Comparison of ENCODE assay signal across 22 cellular contexts in genomic region chr7:16034353-16034752, GRCh38.
A peak's percentile ranks its signal among the peaks of the same experiment; 100 is the strongest.
DNase-seq lines count a peak whose midpoint lies in the region; ATAC-seq and TF ChIP-seq lines count a peak whose summit lies in the region.
"Had no signal": no experiment of that assay in that cellular context is flagged by ENCODE, and none has a peak within 500 bp of the region (broad histone marks: within the 10 kb centered on the region; RNA-seq: fewer than 3 reads in every experiment).

No MANE protein-coding gene starts in this region.

- H3K4me3 ChIP-seq in brain microvascular endothelial cell (ENCODE audit: low read depth, low read length), result no peak overlapping the region
- no peak overlapping the region for H3K4me3 ChIP-seq in foreskin fibroblast (ENCODE audit: low read depth in 1 of 2, low read length in 2 of 2)
- H3K4me3 ChIP-seq: SJCRH30 had no signal

- no peak for ATAC-seq in HG02885 (IDR thresholded peaks at IDR 0.05; ENCODE audit: poor library complexity, unreplicated experiment)
- no peak for ATAC-seq in HG02588 (IDR thresholded peaks at IDR 0.05; ENCODE audit: unreplicated experiment)
- no peak for ATAC-seq in HG02642 (IDR thresholded peaks at IDR 0.05; ENCODE audit: poor library complexity, unreplicated experiment)
- ATAC-seq: left cardiac atrium had no signal

- no peaks in the 10 kb centered on the region for H3K36me3 ChIP-seq in brain microvascular endothelial cell (replicated peaks)
- H3K36me3 ChIP-seq: SJCRH30 had no signal

- H3K27ac ChIP-seq in brain microvascular endothelial cell, result no peak overlapping the region
- H3K27ac ChIP-seq: SJCRH30 had no signal

- DNase-seq in AG20443 (ENCODE audit: low spot score) (peak; percentile 9), HS-5 (ENCODE audit: low read depth) (peak; percentile 60), brain microvascular endothelial cell (peak; percentile 29), foreskin fibroblast (peak; percentile 81 to 88), NCI-H82 (lab: John Stamatoyannopoulos, UW) (no peak)
- DNase-seq: ACHN; activated CD4-positive, alpha-beta memory T cell treated with anti-CD3 and anti-CD28 coated beads for 36 hours; activated naive CD4-positive, alpha-beta T cell; activated T-cell treated with anti-CD3 and anti-CD28 coated beads, Interleukin-2, amount 50 U/mL, for 1 hour; anterior cingulate cortex; CD4-positive, CD25-positive, alpha-beta regulatory T cell; cerebellar nuclear complex; DMS53; effector CD8-positive, alpha-beta T cell; left cardiac atrium; MM.1S; NCI-H146; SJCRH30; stimulated activated CD4-positive, alpha-beta T cell treated with anti-CD3 and anti-CD28 coated beads, Interleukin-4, amount 100 ng/mL, for 1 hour had no signal

- in situ Hi-C loops in brain microvascular endothelial cell (cut with HindIII; ENCODE audit: low pct_ligation_motif_present, low sequenced_read_pairs), result no loop called here

- TF ChIP-seq CTCF in brain microvascular endothelial cell (IDR thresholded peaks at IDR 0.05; ENCODE audit: low read depth, low read length, missing control alignments) (no peak), foreskin fibroblast (IDR thresholded peaks at IDR 0.05; ENCODE audit: low read depth, low read length) (no peak)

- no peaks in the 10 kb centered on the region for H3K27me3 ChIP-seq in brain microvascular endothelial cell (replicated peaks)
- H3K27me3 ChIP-seq: SJCRH30 had no signal
